In the genomic region with DNA sequence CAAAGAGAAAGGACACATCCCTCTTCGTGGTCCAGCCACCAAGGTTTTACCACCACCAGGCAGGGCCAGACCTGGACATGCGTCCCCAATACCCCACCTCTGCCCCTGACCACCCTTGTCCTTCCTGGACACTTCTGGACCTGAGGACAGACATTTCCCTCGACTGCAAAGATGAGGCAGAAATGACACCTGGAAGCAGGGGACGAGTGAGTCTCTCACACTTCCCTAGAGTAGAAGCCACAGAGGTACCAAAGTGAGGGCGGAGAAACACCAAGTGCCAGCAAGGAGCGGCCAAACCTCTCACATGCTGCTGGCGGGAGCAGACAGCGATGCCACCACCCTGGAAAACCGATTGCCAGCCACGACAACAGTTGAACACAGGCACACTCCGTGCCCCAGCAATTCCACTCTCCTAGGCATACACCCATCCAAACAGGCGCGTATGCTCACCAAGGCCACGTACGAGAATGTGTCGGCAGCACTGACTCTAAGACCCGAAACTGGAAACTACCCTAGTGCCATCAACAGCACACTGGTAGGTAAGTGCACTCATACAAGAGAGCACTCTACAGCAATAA, we compare ENCODE assay signal across 20 cellular contexts.
"Had no signal": no experiment of that assay in that cellular context is flagged by ENCODE, and none has a peak within 500 bp of the region (broad histone marks: within the 10 kb centered on the region; RNA-seq: fewer than 3 reads in every experiment).

No MANE protein-coding gene starts in this region.

- H3K27ac ChIP-seq: colonic mucosa, foreskin keratinocyte, heart left ventricle, ovary, right atrium auricular region, sigmoid colon, skin epidermis, thoracic aorta had no signal

- DNase-seq: colonic mucosa; dermis blood vessel endothelial cell; foreskin keratinocyte; heart left ventricle; hippocampal formation; kidney glomerular epithelial cell; mammary epithelial cell; naive thymus-derived CD4-positive, alpha-beta T cell; nephron progenitor cell; ovary; sigmoid colon; stimulated activated CD4-positive, alpha-beta T cell treated with anti-CD3 and anti-CD28 coated beads, Interleukin-2, amount 100 ng/mL, for 24 hours; stimulated activated CD4-positive, alpha-beta T cell treated with anti-CD3 and anti-CD28 coated beads, Interleukin-4, amount 100 ng/mL, for 4 hours; stimulated activated naive B cell treated with anti-CD40 and anti-IgM and Interleukin-4, amounts not matched to agents 10 μg/mL and 1 μg/mL and 100 μg/mL, for 72 hours; stimulated activated naive CD8-positive, alpha-beta T cell treated with anti-CD3 and anti-CD28 coated beads, Interleukin-15, amount 100 ng/mL, for 72 hours; trophoblast cell had no signal

- H3K36me3 ChIP-seq: colonic mucosa, heart left ventricle, ovary, right atrium auricular region, sigmoid colon, thoracic aorta had no signal

- H3K9me3 ChIP-seq: colonic mucosa, heart left ventricle, ovary, right atrium auricular region, sigmoid colon, thoracic aorta had no signal

- H3K4me3 Mint-ChIP-seq: naive thymus-derived CD4-positive, alpha-beta T cell; nephron progenitor cell; stimulated activated naive B cell treated with anti-CD40 and anti-IgM and Interleukin-4, amounts not matched to agents 10 μg/mL and 1 μg/mL and 100 μg/mL, for 72 hours; stimulated activated naive CD8-positive, alpha-beta T cell treated with anti-CD3 and anti-CD28 coated beads, Interleukin-15, amount 100 ng/mL, for 72 hours had no signal

- H3K27ac Mint-ChIP-seq: naive thymus-derived CD4-positive, alpha-beta T cell; nephron progenitor cell; stimulated activated naive B cell treated with anti-CD40 and anti-IgM and Interleukin-4, amounts not matched to agents 10 μg/mL and 1 μg/mL and 100 μg/mL, for 72 hours; stimulated activated naive CD8-positive, alpha-beta T cell treated with anti-CD3 and anti-CD28 coated beads, Interleukin-15, amount 100 ng/mL, for 72 hours had no signal

- H3K36me3 Mint-ChIP-seq: naive thymus-derived CD4-positive, alpha-beta T cell; stimulated activated naive B cell treated with anti-CD40 and anti-IgM and Interleukin-4, amounts not matched to agents 10 μg/mL and 1 μg/mL and 100 μg/mL, for 72 hours had no signal

- H3K4me1 ChIP-seq: colonic mucosa, foreskin keratinocyte, heart left ventricle, right atrium auricular region, sigmoid colon had no signal

- H3K27me3 ChIP-seq: colonic mucosa, foreskin keratinocyte, heart left ventricle, ovary, right atrium auricular region, sigmoid colon had no signal

- H3K4me3 ChIP-seq: colonic mucosa, heart left ventricle, ovary, right atrium auricular region, sigmoid colon, skin epidermis, thoracic aorta had no signal

- H3K9me3 Mint-ChIP-seq: stimulated activated naive CD8-positive, alpha-beta T cell treated with anti-CD3 and anti-CD28 coated beads, Interleukin-15, amount 100 ng/mL, for 72 hours had no signal

- H3K4me1 Mint-ChIP-seq: naive thymus-derived CD4-positive, alpha-beta T cell; stimulated activated naive B cell treated with anti-CD40 and anti-IgM and Interleukin-4, amounts not matched to agents 10 μg/mL and 1 μg/mL and 100 μg/mL, for 72 hours; stimulated activated naive CD8-positive, alpha-beta T cell treated with anti-CD3 and anti-CD28 coated beads, Interleukin-15, amount 100 ng/mL, for 72 hours had no signal

- ATAC-seq: foreskin keratinocyte; heart left ventricle; left lobe of liver; naive thymus-derived CD4-positive, alpha-beta T cell; stimulated activated naive B cell treated with anti-CD40 and anti-IgM and Interleukin-4, amounts not matched to agents 10 μg/mL and 1 μg/mL and 100 μg/mL, for 72 hours; stimulated activated naive CD8-positive, alpha-beta T cell treated with anti-CD3 and anti-CD28 coated beads, Interleukin-15, amount 100 ng/mL, for 72 hours had no signal
